In genomic region chr6:25366785-25367657, GRCh38 we compare ENCODE assay signal across 1 cellular context.
TF ChIP-seq lines count a peak whose summit lies in the region.

No MANE protein-coding gene starts in this region.

TF ChIP-seq in GM12878, 131 proteins besides CTCF, POLR2A, EP300 and RAD21 (continued from another document):
- TF ChIP-seq CBX3 (IDR thresholded peaks at IDR 0.05; ENCODE audit: borderline replicate concordance, low read depth) (no peak), CEBPZ (IDR thresholded peaks at IDR 0.05; ENCODE audit: low read depth, low read length) (no peak), ASH2L (IDR thresholded peaks at IDR 0.05; ENCODE audit: borderline replicate concordance, low read depth) (no peak), IRF4 (IDR thresholded peaks at IDR 0.05; ENCODE audit: low read depth, low read length) (no peak), NFYA (IDR thresholded peaks at IDR 0.05; ENCODE audit: borderline replicate concordance, low read depth, low read length) (no peak), PBX3 (IDR thresholded peaks at IDR 0.05; ENCODE audit: insufficient replicate concordance, low read depth, low read length) (no peak), RAD51 (IDR thresholded peaks at IDR 0.05) (no peak), STAT3 (IDR thresholded peaks at IDR 0.05; ENCODE audit: low read depth, low read length) (no peak), CREM (IDR thresholded peaks at IDR 0.05; ENCODE audit: low read depth) (peak; percentile 32; the same call in 1 of the 2 replicates), SUPT20H (IDR thresholded peaks at IDR 0.05; ENCODE audit: borderline replicate concordance, control insufficient read depth, low read depth, low read length) (no peak), CREB1 (IDR thresholded peaks at IDR 0.05; ENCODE audit: low read depth) (no peak), IRF3 (IDR thresholded peaks at IDR 0.05) (no peak), MYB (IDR thresholded peaks at IDR 0.05; ENCODE audit: borderline replicate concordance, low read depth, low read length) (no peak), HDGF (IDR thresholded peaks at IDR 0.05) (no peak), MEF2A (IDR thresholded peaks at IDR 0.05; ENCODE audit: insufficient read depth, low read depth, low read length) (no peak), SUZ12 (IDR thresholded peaks at IDR 0.05; ENCODE audit: unreplicated experiment) (no peak), HCFC1 (IDR thresholded peaks at IDR 0.05; ENCODE audit: low read length) (no peak), SIX5 (IDR thresholded peaks at IDR 0.05; ENCODE audit: low read depth, low read length, severe bottlenecking) (no peak), BACH1 (IDR thresholded peaks at IDR 0.05; ENCODE audit: borderline replicate concordance) (no peak), ATF7 (IDR thresholded peaks at IDR 0.05; ENCODE audit: low read depth) (0 out of 2 replicates have a peak, but pooled peaks have one; percentile 48), POLR2AphosphoS5 (IDR thresholded peaks at IDR 0.05; ENCODE audit: low read length) (no peak), PAX5 (IDR thresholded peaks at IDR 0.05; ENCODE audit: borderline replicate concordance, low read depth, low read length) (no peak), CHD2 (IDR thresholded peaks at IDR 0.05; ENCODE audit: borderline replicate concordance, low read depth, low read length) (no peak), NR2F1 (conservative IDR thresholded peaks at IDR 0.05) (no peak), SMC3 (IDR thresholded peaks at IDR 0.05; ENCODE audit: borderline replicate concordance, low read length) (no peak), EZH2 (IDR thresholded peaks at IDR 0.05; ENCODE audit: borderline replicate concordance, control insufficient read depth, low read depth, low read length) (no peak), NKRF (conservative IDR thresholded peaks at IDR 0.05) (no peak), TBL1XR1 (IDR thresholded peaks at IDR 0.05; ENCODE audit: low read depth, low read length) (no peak), POU2F2 (IDR thresholded peaks at IDR 0.05; ENCODE audit: borderline replicate concordance, low read depth, low read length) (no peak), KAT2A (conservative IDR thresholded peaks at IDR 0.05; ENCODE audit: control insufficient read depth, low read depth, low read length) (no peak), ZNF24 (IDR thresholded peaks at IDR 0.05) (no peak)
- TF ChIP-seq, protein P1, sequence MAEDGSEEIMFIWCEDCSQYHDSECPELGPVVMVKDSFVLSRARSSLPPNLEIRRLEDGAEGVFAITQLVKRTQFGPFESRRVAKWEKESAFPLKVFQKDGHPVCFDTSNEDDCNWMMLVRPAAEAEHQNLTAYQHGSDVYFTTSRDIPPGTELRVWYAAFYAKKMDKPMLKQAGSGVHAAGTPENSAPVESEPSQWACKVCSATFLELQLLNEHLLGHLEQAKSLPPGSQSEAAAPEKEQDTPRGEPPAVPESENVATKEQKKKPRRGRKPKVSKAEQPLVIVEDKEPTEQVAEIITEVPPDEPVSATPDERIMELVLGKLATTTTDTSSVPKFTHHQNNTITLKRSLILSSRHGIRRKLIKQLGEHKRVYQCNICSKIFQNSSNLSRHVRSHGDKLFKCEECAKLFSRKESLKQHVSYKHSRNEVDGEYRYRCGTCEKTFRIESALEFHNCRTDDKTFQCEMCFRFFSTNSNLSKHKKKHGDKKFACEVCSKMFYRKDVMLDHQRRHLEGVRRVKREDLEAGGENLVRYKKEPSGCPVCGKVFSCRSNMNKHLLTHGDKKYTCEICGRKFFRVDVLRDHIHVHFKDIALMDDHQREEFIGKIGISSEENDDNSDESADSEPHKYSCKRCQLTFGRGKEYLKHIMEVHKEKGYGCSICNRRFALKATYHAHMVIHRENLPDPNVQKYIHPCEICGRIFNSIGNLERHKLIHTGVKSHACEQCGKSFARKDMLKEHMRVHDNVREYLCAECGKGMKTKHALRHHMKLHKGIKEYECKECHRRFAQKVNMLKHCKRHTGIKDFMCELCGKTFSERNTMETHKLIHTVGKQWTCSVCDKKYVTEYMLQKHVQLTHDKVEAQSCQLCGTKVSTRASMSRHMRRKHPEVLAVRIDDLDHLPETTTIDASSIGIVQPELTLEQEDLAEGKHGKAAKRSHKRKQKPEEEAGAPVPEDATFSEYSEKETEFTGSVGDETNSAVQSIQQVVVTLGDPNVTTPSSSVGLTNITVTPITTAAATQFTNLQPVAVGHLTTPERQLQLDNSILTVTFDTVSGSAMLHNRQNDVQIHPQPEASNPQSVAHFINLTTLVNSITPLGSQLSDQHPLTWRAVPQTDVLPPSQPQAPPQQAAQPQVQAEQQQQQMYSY (CRISPR knock-in tag; IDR thresholded peaks at IDR 0.05): no peak
- TF ChIP-seq, protein P2, sequence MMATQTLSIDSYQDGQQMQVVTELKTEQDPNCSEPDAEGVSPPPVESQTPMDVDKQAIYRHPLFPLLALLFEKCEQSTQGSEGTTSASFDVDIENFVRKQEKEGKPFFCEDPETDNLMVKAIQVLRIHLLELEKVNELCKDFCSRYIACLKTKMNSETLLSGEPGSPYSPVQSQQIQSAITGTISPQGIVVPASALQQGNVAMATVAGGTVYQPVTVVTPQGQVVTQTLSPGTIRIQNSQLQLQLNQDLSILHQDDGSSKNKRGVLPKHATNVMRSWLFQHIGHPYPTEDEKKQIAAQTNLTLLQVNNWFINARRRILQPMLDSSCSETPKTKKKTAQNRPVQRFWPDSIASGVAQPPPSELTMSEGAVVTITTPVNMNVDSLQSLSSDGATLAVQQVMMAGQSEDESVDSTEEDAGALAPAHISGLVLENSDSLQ (IDR thresholded peaks at IDR 0.05): no peak
- TF ChIP-seq, protein P3, sequence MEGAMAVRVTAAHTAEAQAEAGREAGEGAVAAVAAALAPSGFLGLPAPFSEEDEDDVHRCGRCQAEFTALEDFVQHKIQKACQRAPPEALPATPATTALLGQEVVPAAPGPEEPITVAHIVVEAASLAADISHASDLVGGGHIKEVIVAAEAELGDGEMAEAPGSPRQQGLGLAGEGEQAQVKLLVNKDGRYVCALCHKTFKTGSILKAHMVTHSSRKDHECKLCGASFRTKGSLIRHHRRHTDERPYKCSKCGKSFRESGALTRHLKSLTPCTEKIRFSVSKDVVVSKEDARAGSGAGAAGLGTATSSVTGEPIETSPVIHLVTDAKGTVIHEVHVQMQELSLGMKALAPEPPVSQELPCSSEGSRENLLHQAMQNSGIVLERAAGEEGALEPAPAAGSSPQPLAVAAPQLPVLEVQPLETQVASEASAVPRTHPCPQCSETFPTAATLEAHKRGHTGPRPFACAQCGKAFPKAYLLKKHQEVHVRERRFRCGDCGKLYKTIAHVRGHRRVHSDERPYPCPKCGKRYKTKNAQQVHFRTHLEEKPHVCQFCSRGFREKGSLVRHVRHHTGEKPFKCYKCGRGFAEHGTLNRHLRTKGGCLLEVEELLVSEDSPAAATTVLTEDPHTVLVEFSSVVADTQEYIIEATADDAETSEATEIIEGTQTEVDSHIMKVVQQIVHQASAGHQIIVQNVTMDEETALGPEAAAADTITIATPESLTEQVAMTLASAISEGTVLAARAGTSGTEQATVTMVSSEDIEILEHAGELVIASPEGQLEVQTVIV (IDR thresholded peaks at IDR 0.05; ENCODE audit: borderline replicate concordance, partially characterized antibody): peak; percentile 24
